Comparison of ENCODE assay signal across 1 cellular context in genomic region chr18:9535430-9535972, GRCh38.
TF ChIP-seq lines count a peak whose summit lies in the region.

No MANE protein-coding gene starts in this region.

TF ChIP-seq in HepG2, 621 proteins besides CTCF, POLR2A, EP300 and RAD21 (continued from another document and continues in another):
- no peak for TF ChIP-seq ZBTB40 (IDR thresholded peaks at IDR 0.05)
- TF ChIP-seq ZBTB40 (CRISPR knock-in tag; IDR thresholded peaks at IDR 0.05): no peak
- TF ChIP-seq ZNF615 (CRISPR knock-in tag; IDR thresholded peaks at IDR 0.05; ENCODE audit: borderline replicate concordance): no peak
- 0 out of 2 replicates have a peak, but pooled peaks have one; percentile 13 for TF ChIP-seq SIX1 (CRISPR knock-in tag; IDR thresholded peaks at IDR 0.05; ENCODE audit: borderline replicate concordance)
- no peak for TF ChIP-seq ZNF512B (CRISPR knock-in tag; IDR thresholded peaks at IDR 0.05; ENCODE audit: borderline replicate concordance)
- 0 out of 2 replicates have a peak, but pooled peaks have one; percentile 41 for TF ChIP-seq ZNF205 (CRISPR knock-in tag; IDR thresholded peaks at IDR 0.05)
- no peak for TF ChIP-seq ZFP62 (CRISPR knock-in tag; IDR thresholded peaks at IDR 0.05)
- no peak for TF ChIP-seq GTF3A (CRISPR knock-in tag; conservative IDR thresholded peaks at IDR 0.05)
- TF ChIP-seq HOXA3 (CRISPR knock-in tag; IDR thresholded peaks at IDR 0.05): peak; percentile 60
- TF ChIP-seq ZNF549 (CRISPR knock-in tag; IDR thresholded peaks at IDR 0.05): no peak
- 0 out of 2 replicates have a peak, but pooled peaks have one; percentile 48 for TF ChIP-seq KMT2A (CRISPR knock-in tag; IDR thresholded peaks at IDR 0.05)
- TF ChIP-seq CBX5 (CRISPR knock-in tag; IDR thresholded peaks at IDR 0.05; ENCODE audit: borderline replicate concordance): peak; percentile 15; the same call in 1 of the 2 replicates
- TF ChIP-seq PAF1 (CRISPR knock-in tag; IDR thresholded peaks at IDR 0.05): no peak
- TF ChIP-seq SP2 (CRISPR knock-in tag; IDR thresholded peaks at IDR 0.05): no peak
- TF ChIP-seq ZNF142 (CRISPR knock-in tag; IDR thresholded peaks at IDR 0.05): peak; percentile 86
- no peak for TF ChIP-seq RFXAP (CRISPR knock-in tag; IDR thresholded peaks at IDR 0.05; ENCODE audit: borderline replicate concordance)
- TF ChIP-seq ZFP82 (CRISPR knock-in tag; IDR thresholded peaks at IDR 0.05; ENCODE audit: borderline replicate concordance): no peak
- TF ChIP-seq ARNT2 (CRISPR knock-in tag; IDR thresholded peaks at IDR 0.05; ENCODE audit: low read depth): no peak
- TF ChIP-seq ZNF101 (CRISPR knock-in tag; IDR thresholded peaks at IDR 0.05; ENCODE audit: borderline replicate concordance, low read depth): no peak
- peak; percentile 44; the same call in 1 of the 2 replicates for TF ChIP-seq ZFP91 (CRISPR knock-in tag; IDR thresholded peaks at IDR 0.05; ENCODE audit: borderline replicate concordance)
- TF ChIP-seq KDM3A (CRISPR knock-in tag; IDR thresholded peaks at IDR 0.05; ENCODE audit: low read depth): no peak
- TF ChIP-seq ZNF510 (CRISPR knock-in tag; IDR thresholded peaks at IDR 0.05; ENCODE audit: low read depth): no peak
- TF ChIP-seq ZNF569 (CRISPR knock-in tag; IDR thresholded peaks at IDR 0.05; ENCODE audit: borderline replicate concordance): no peak
- no peak for TF ChIP-seq ZNF670 (CRISPR knock-in tag; IDR thresholded peaks at IDR 0.05; ENCODE audit: borderline replicate concordance)
- no peak for TF ChIP-seq ZC3H13 (CRISPR knock-in tag; IDR thresholded peaks at IDR 0.05)
- TF ChIP-seq KMT2B (CRISPR knock-in tag; IDR thresholded peaks at IDR 0.05): 0 out of 2 replicates have a peak, but pooled peaks have one; percentile 42
- TF ChIP-seq PHF5A (CRISPR knock-in tag; IDR thresholded peaks at IDR 0.05; ENCODE audit: low read depth, unreplicated experiment): no peak
- no peak for TF ChIP-seq ZNF17 (CRISPR knock-in tag; IDR thresholded peaks at IDR 0.05)
- no peak for TF ChIP-seq STAT5B (CRISPR knock-in tag; IDR thresholded peaks at IDR 0.05)
- TF ChIP-seq ZNF501 (CRISPR knock-in tag; IDR thresholded peaks at IDR 0.05): peak; percentile 30; the same call in 1 of the 2 replicates
- TF ChIP-seq ASH2L (IDR thresholded peaks at IDR 0.05; ENCODE audit: insufficient read length, low read depth, low read length): no peak
- TF ChIP-seq IRF2 (CRISPR knock-in tag; IDR thresholded peaks at IDR 0.05): 0 out of 2 replicates have a peak, but pooled peaks have one; percentile 27
- TF ChIP-seq MIER3 (CRISPR knock-in tag; IDR thresholded peaks at IDR 0.05; ENCODE audit: borderline replicate concordance): peak; percentile 78; the same call in 1 of the 2 replicates
- no peak for TF ChIP-seq AKAP8 (CRISPR knock-in tag; IDR thresholded peaks at IDR 0.05)
- TF ChIP-seq ZNF317 (CRISPR knock-in tag; IDR thresholded peaks at IDR 0.05): no peak
- TF ChIP-seq HINFP (CRISPR knock-in tag; IDR thresholded peaks at IDR 0.05; ENCODE audit: low read depth): no peak
- peak; percentile 47; the same call in 1 of the 2 replicates for TF ChIP-seq ZNF598 (CRISPR knock-in tag; IDR thresholded peaks at IDR 0.05; ENCODE audit: borderline replicate concordance)
- TF ChIP-seq ZNF674 (CRISPR knock-in tag; IDR thresholded peaks at IDR 0.05; ENCODE audit: low read depth): no peak
- no peak; the same call in 1 of the 2 replicates for TF ChIP-seq TFAP4 (IDR thresholded peaks at IDR 0.05; ENCODE audit: borderline replicate concordance, low read depth)
- peak; percentile 34; the same call in 1 of the 2 replicates for TF ChIP-seq FOXK1 (CRISPR knock-in tag; IDR thresholded peaks at IDR 0.05; ENCODE audit: borderline replicate concordance, low read depth)
- TF ChIP-seq KDM5B (CRISPR knock-in tag; IDR thresholded peaks at IDR 0.05; ENCODE audit: borderline replicate concordance): no peak
- TF ChIP-seq MAFF (IDR thresholded peaks at IDR 0.05; ENCODE audit: low read depth, low read length): no peak
- TF ChIP-seq ZNF256 (CRISPR knock-in tag; conservative IDR thresholded peaks at IDR 0.05): no peak
